Comparison of ENCODE assay signal across 1 cellular context in genomic region chr7:504221-505081, GRCh38.
TF ChIP-seq lines count a peak whose summit lies in the region.

No MANE protein-coding gene starts in this region.

TF ChIP-seq in WTC11, 78 proteins besides CTCF, POLR2A, EP300 and RAD21 (continued from another document):
- no peak for TF ChIP-seq AFF4 (CRISPR knock-in tag; IDR thresholded peaks at IDR 0.05; ENCODE audit: borderline replicate concordance)
- no peak for TF ChIP-seq IRF1 (CRISPR knock-in tag; IDR thresholded peaks at IDR 0.05)
- no peak for TF ChIP-seq E2F5 (CRISPR knock-in tag; IDR thresholded peaks at IDR 0.05)
- TF ChIP-seq PRDM15 (CRISPR knock-in tag; IDR thresholded peaks at IDR 0.05), result no peak
